Comparison of ENCODE assay signal across 2 cellular contexts in the genomic region with DNA sequence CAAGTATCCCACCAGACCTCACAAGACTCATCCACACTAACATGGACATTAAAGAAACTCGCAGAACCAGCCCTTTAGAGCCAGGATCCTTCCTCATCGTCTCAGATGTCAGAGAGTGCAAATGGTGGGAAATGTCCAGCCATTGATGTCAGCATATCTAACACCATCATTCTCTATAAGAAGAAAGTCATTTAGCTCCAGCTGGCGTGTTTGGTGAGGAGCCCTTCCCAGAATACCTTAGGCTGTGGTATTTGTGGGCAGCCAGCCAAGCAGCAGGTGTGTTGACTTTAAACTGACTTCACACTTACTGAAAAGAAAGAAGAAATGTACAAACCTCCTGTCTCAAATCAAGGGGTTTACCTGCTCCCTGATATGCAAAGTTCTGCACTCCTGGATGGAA.
A peak's percentile ranks its signal among the peaks of the same experiment; 100 is the strongest.
TF ChIP-seq lines count a peak whose summit lies in the region.

No MANE protein-coding gene starts in this region.

TF ChIP-seq in GM12878, 131 proteins besides CTCF, POLR2A, EP300 and RAD21:
- TF ChIP-seq ZSCAN29 (IDR thresholded peaks at IDR 0.05) (no peak), RUNX3 (IDR thresholded peaks at IDR 0.05; ENCODE audit: low read length) (peak; percentile 58)

TF ChIP-seq in SK-N-SH treated with all-trans-retinoic acid at 6 μM for 48 hours, 23 proteins besides CTCF, POLR2A, EP300 and RAD21:
- no peak for TF ChIP-seq ISL1 (CRISPR knock-in tag; IDR thresholded peaks at IDR 0.05)
- no peak for TF ChIP-seq CSDC2 (CRISPR knock-in tag; IDR thresholded peaks at IDR 0.05)
- no peak for TF ChIP-seq BACH2 (CRISPR knock-in tag; IDR thresholded peaks at IDR 0.05; ENCODE audit: borderline replicate concordance)
- no peak for TF ChIP-seq TOX (CRISPR knock-in tag; IDR thresholded peaks at IDR 0.05; ENCODE audit: borderline replicate concordance)
- TF ChIP-seq, protein P1, sequence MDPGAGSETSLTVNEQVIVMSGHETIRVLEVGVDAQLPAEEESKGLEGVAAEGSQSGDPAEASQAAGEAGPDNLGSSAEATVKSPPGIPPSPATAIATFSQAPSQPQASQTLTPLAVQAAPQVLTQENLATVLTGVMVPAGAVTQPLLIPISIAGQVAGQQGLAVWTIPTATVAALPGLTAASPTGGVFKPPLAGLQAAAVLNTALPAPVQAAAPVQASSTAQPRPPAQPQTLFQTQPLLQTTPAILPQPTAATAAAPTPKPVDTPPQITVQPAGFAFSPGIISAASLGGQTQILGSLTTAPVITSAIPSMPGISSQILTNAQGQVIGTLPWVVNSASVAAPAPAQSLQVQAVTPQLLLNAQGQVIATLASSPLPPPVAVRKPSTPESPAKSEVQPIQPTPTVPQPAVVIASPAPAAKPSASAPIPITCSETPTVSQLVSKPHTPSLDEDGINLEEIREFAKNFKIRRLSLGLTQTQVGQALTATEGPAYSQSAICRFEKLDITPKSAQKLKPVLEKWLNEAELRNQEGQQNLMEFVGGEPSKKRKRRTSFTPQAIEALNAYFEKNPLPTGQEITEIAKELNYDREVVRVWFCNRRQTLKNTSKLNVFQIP (CRISPR knock-in tag; IDR thresholded peaks at IDR 0.05; ENCODE audit: borderline replicate concordance, low read depth), result no peak
- no peak for TF ChIP-seq SNAI2 (CRISPR knock-in tag; IDR thresholded peaks at IDR 0.05)
- TF ChIP-seq GLIS3 (CRISPR knock-in tag; IDR thresholded peaks at IDR 0.05), result no peak
- no peak for TF ChIP-seq TCF4 (CRISPR knock-in tag; IDR thresholded peaks at IDR 0.05; ENCODE audit: borderline replicate concordance)
- TF ChIP-seq, protein P2, sequence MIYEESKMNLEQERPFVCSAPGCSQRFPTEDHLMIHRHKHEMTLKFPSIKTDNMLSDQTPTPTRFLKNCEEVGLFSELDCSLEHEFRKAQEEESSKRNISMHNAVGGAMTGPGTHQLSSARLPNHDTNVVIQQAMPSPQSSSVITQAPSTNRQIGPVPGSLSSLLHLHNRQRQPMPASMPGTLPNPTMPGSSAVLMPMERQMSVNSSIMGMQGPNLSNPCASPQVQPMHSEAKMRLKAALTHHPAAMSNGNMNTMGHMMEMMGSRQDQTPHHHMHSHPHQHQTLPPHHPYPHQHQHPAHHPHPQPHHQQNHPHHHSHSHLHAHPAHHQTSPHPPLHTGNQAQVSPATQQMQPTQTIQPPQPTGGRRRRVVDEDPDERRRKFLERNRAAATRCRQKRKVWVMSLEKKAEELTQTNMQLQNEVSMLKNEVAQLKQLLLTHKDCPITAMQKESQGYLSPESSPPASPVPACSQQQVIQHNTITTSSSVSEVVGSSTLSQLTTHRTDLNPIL (CRISPR knock-in tag; IDR thresholded peaks at IDR 0.05; ENCODE audit: low read depth), result no peak
- TF ChIP-seq ZNF565 (CRISPR knock-in tag; conservative IDR thresholded peaks at IDR 0.05; ENCODE audit: low read depth), result no peak
- TF ChIP-seq ZFP3 (CRISPR knock-in tag; IDR thresholded peaks at IDR 0.05), result no peak
- TF ChIP-seq RARB (CRISPR knock-in tag; IDR thresholded peaks at IDR 0.05), result no peak
- TF ChIP-seq ARNTL (CRISPR knock-in tag; IDR thresholded peaks at IDR 0.05; ENCODE audit: borderline replicate concordance, low read depth), result no peak
